11 cellular contexts compared by ENCODE assay signal in genomic region chr10:124156524-124157225, GRCh38.
A peak's percentile ranks its signal among the peaks of the same experiment; 100 is the strongest.
DNase-seq lines count a peak whose midpoint lies in the region; ATAC-seq and TF ChIP-seq lines count a peak whose summit lies in the region.
"Had no signal": no experiment of that assay in that cellular context is flagged by ENCODE, and none has a peak within 500 bp of the region (broad histone marks: within the 10 kb centered on the region; RNA-seq: fewer than 3 reads in every experiment).

No MANE protein-coding gene starts in this region.

- TF ChIP-seq CTCF in Panc1 (IDR thresholded peaks at IDR 0.05) (no peak), omental fat pad (IDR thresholded peaks at IDR 0.05) (no peak)

- intact Hi-C loops in Panc1 (cut with micrococcal nuclease; ENCODE audit: unreplicated experiment), result no loop called here
- intact Hi-C loops in left ventricle myocardium superior (cut with micrococcal nuclease), result no loop called here
- intact Hi-C loops in posterior vena cava (cut with DNase I), result no loop called here

- H3K4me3 ChIP-seq in Panc1 (ENCODE audit: low read depth in 2 of 2, low read length in 2 of 2), result no peak overlapping the region

- DNase-seq in Daoy (ENCODE audit: low read depth) (peak; percentile 24), Panc1 (ENCODE audit: low read depth, low spot score) (no peak), left ventricle myocardium superior (peak; percentile 64), posterior vena cava (ENCODE audit: low spot score) (peak; percentile 62), glomerular visceral epithelial cell (ENCODE audit: extremely low spot score) (no peak), activated gamma-delta T cell (lab: John Stamatoyannopoulos, UW) (no peak), GDM1 (lab: John Stamatoyannopoulos, UW) (no peak), omental fat pad (ENCODE audit: low spot score) (no peak)
- DNase-seq: activated T-cell treated with anti-CD3 and anti-CD28 coated beads, Interleukin-2, amount 50 U/mL, for 48 hours; esophagus squamous epithelium; NCI-H146 had no signal

- POLR2A ChIA-PET in Panc1 (lab: Charles Lee), result interaction anchor here (0.5 kb wide), 1 partner anchor 178 kb away, joined by 3 read pairs; no protein-coding TSS in a partner anchor

- ATAC-seq in Panc1, result no peak
- peak; percentile 40 for ATAC-seq in left ventricle myocardium superior
- ATAC-seq in omental fat pad (ENCODE audit: low FRiP score), result no peak

- H3K27me3 ChIP-seq in Panc1 (ENCODE audit: control insufficient read depth, insufficient read depth, low read length), result no peaks in the 10 kb centered on the region

- in situ Hi-C loops in Panc1 (cut with HindIII; ENCODE audit: low pct_unique_long_range_greater_than_20kb, low sequenced_read_pairs), result no loop called here

- no peaks in the 10 kb centered on the region for H3K36me3 ChIP-seq in Panc1 (ENCODE audit: control insufficient read depth, insufficient read depth, low read length)
- H3K36me3 ChIP-seq: esophagus squamous epithelium had no signal

- peak overlapping the region; percentile 76 for H3K27ac ChIP-seq in Panc1 (ENCODE audit: low read length)

- peaks cover 46% of the 10 kb centered on the region for H3K4me1 ChIP-seq in Panc1 (ENCODE audit: control insufficient read depth, insufficient read depth, low read length)

- no TSS peak for BruUV-seq in Panc1 (replicated peaks; lab: Mats Ljungman, UMichigan)

- H3K9me3 ChIP-seq in Panc1 (ENCODE audit: control insufficient read depth, insufficient read depth, low read depth, low read length), result no peaks in the 10 kb centered on the region
- H3K9me3 ChIP-seq: esophagus squamous epithelium had no signal

- CTCF ChIA-PET in Panc1 (lab: Charles Lee), result interaction anchor here (0.5 to 1.1 kb wide), 3 partner anchors 164 to 506 kb away, joined by 3 to 4 read pairs (median 3); no protein-coding TSS in a partner anchor

Comparison
In these comparisons a context has a peak if more than half of its experiments do, and no peak if none do; other contexts are left out.
1. DNase-seq: peak in Daoy (single experiment), left ventricle myocardium superior (single experiment) and posterior vena cava (single experiment); none in Panc1 (single experiment), glomerular visceral epithelial cell (single experiment), activated gamma-delta T cell (single experiment), GDM1 (single experiment) and omental fat pad (single experiment).